Comparison of ENCODE assay signal across 8 cellular contexts in the genomic region with DNA sequence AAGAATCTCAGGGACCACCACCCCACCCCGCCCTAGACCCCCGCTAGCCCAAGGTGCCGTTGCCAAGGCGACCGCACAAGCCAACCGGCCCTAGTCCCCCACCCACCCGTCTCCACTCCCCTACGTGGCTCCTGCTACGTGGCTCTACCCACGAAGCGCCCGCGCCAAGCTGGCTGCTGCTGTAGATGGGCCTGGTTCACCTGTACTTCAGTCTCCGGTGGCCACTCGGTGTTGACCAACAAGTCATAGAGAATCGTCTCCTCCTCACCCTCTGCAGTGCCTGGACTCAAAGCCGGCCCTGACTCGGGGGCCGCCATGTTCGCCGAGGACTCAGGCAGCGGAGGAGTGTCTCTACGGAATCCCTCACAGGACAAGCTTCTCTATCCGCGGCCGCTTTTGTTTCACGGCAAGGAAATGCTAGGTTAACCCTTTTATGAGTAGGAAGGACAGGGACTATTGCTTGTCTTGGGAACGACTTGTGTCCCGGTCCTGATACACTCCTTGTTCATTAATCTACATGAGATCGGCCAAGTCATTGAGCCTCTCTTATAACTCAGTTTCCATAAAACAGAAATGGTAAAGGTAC. TPM values are rescaled to one million over a fixed set of nuclear protein-coding genes. Genes with fewer than 3 reads are reported as not detected.
DNase-seq lines count a peak whose midpoint lies in the region; ATAC-seq and TF ChIP-seq lines count a peak whose summit lies in the region.

Gene NBAS, minus strand, starts transcription at position 347 of the 586 bp plus-strand sequence. Its CDS starts 30 bp downstream, at position 317.

- peaks cover 5% of the 10 kb centered on the region for H3K36me3 Mint-ChIP-seq in IgD-negative memory B cell
- peaks cover 22% of the 10 kb centered on the region for H3K36me3 Mint-ChIP-seq in activated T-cell treated with anti-CD3 and anti-CD28 coated beads, Interleukin-2, amount 50 U/mL, for 24 hours (ENCODE audit: low read depth)

- peaks cover 24 to 29% (median 27%) of the 10 kb centered on the region in 3 donors for H3K4me1 Mint-ChIP-seq in IgD-negative memory B cell
- H3K4me1 Mint-ChIP-seq in activated T-cell treated with anti-CD3 and anti-CD28 coated beads, Interleukin-2, amount 50 U/mL, for 24 hours (ENCODE audit: low read depth): peaks cover 35% of the 10 kb centered on the region

- H3K9ac ChIP-seq in mucosa of rectum (ENCODE audit: low read depth in 1 of 2, low read length in 2 of 2): peak within 1 kb of the TSS; percentile 73 to 85

- 0 to 1% methylated on average over 25 to 30 of the region's 30 CpGs for WGBS in esophagus, 2 donors

- peak within 1 kb of the TSS; percentile 95 to 100 (median 100) for H3K4me3 Mint-ChIP-seq in IgD-negative memory B cell
- peak within 1 kb of the TSS; percentile 100 for H3K4me3 Mint-ChIP-seq in activated T-cell treated with anti-CD3 and anti-CD28 coated beads, Interleukin-2, amount 50 U/mL, for 24 hours

- H3K27ac Mint-ChIP-seq in IgD-negative memory B cell: peak within 1 kb of the TSS; percentile 77 to 97 (median 97)
- peak within 1 kb of the TSS; percentile 99 for H3K27ac Mint-ChIP-seq in activated T-cell treated with anti-CD3 and anti-CD28 coated beads, Interleukin-2, amount 50 U/mL, for 24 hours

- no peaks in the 10 kb centered on the region for H3K36me3 ChIP-seq in esophagus (ENCODE audit: control insufficient read depth in 2 of 2, insufficient read depth in 2 of 2, low read length in 1 of 2)
- H3K36me3 ChIP-seq in mucosa of rectum (ENCODE audit: control insufficient read depth in 2 of 2, insufficient read depth in 2 of 2, low read length in 2 of 2): no peaks in the 10 kb centered on the region

- no peaks in the 10 kb centered on the region for H3K4me1 ChIP-seq in esophagus (ENCODE audit: control insufficient read depth in 2 of 2, insufficient read depth in 2 of 2, low read length in 1 of 2)
- H3K4me1 ChIP-seq in mucosa of rectum (ENCODE audit: control insufficient read depth in 2 of 2, insufficient read depth in 2 of 2, low read length in 2 of 2): peaks cover 2 to 10% of the 10 kb centered on the region in 2 donors

- H3K9me3 Mint-ChIP-seq in IgD-negative memory B cell: peaks cover 0 to 2% (median 0%) of the 10 kb centered on the region in 3 donors
- H3K9me3 Mint-ChIP-seq in activated T-cell treated with anti-CD3 and anti-CD28 coated beads, Interleukin-2, amount 50 U/mL, for 24 hours: no peaks in the 10 kb centered on the region

- H3K27me3 ChIP-seq in esophagus (ENCODE audit: control insufficient read depth in 1 of 2, insufficient read depth in 2 of 2, low read length in 2 of 2) (no peaks in the 10 kb centered on the region), mucosa of rectum (ENCODE audit: control insufficient read depth in 2 of 2, insufficient read depth in 2 of 2, low read length in 2 of 2) (no peaks in the 10 kb centered on the region)

- H3K4me3 ChIP-seq in esophagus (ENCODE audit: low read depth in 1 of 2, low read length in 2 of 2) (peak within 1 kb of the TSS; percentile 88 to 95), mucosa of rectum (ENCODE audit: low read length in 2 of 2) (peak within 1 kb of the TSS; percentile 81 to 97)

- H3K9me3 ChIP-seq in esophagus (ENCODE audit: control insufficient read depth in 2 of 2, insufficient read depth in 1 of 2, low read depth in 1 of 2, low read length in 1 of 2) (no peaks in the 10 kb centered on the region), mucosa of rectum (ENCODE audit: control insufficient read depth in 2 of 2, low read length in 2 of 2) (no peaks in the 10 kb centered on the region)

- H3K27ac ChIP-seq in esophagus (ENCODE audit: low read depth in 2 of 2, low read length in 1 of 2) (peak within 1 kb of the TSS; percentile 66), mucosa of rectum (ENCODE audit: low read depth in 2 of 2, low read length in 2 of 2) (peak within 1 kb of the TSS; percentile 63 to 73)

- ATAC-seq in GM21529 (IDR thresholded peaks at IDR 0.05; ENCODE audit: unreplicated experiment): peak; percentile 89

- H3K27me3 Mint-ChIP-seq in IgD-negative memory B cell: no peaks in the 10 kb centered on the region
- peaks cover 4% of the 10 kb centered on the region for H3K27me3 Mint-ChIP-seq in activated T-cell treated with anti-CD3 and anti-CD28 coated beads, Interleukin-2, amount 50 U/mL, for 24 hours

- peak; percentile 62 for DNase-seq in DMS153 (lab: John Stamatoyannopoulos, UW)
- peak; percentile 83 for DNase-seq in activated T-cell treated with anti-CD3 and anti-CD28 coated beads, Interleukin-2, amount 50 U/mL, for 24 hours
- peak; percentile 83 for DNase-seq in stimulated activated CD8-positive, alpha-beta memory T cell treated with anti-CD3 and anti-CD28 coated beads, Interleukin-4, amount 100 ng/mL, for 48 hours

TF ChIP-seq in PFSK-1, 5 proteins besides CTCF, POLR2A, EP300 and RAD21:
- peak; percentile 81 for TF ChIP-seq POLR2AphosphoS5 (IDR thresholded peaks at IDR 0.05; ENCODE audit: low read depth, low read length)
- peak; percentile 47; the same call in 1 of the 2 replicates for TF ChIP-seq SIN3A (IDR thresholded peaks at IDR 0.05; ENCODE audit: borderline replicate concordance, insufficient read depth, low read length)
- TF ChIP-seq FOXP2 (optimal IDR thresholded peaks at IDR 0.05; ENCODE audit: borderline replicate concordance, extremely low read depth, extremely low read length, insufficient read depth): no peak
- TF ChIP-seq TAF1 (IDR thresholded peaks at IDR 0.05; ENCODE audit: borderline replicate concordance, insufficient read depth, low read length): peak; percentile 74; the same call in 1 of the 2 replicates
- peak in 1 of 2 experiments; percentile 55; a peak in 1 of 4 replicates for TF ChIP-seq REST (IDR thresholded peaks at IDR 0.05; ENCODE audit: insufficient read depth in 1 of 2, low read depth in 2 of 2, low read length in 2 of 2)

RNA-seq across cellular contexts. Expression of gene NBAS, which starts in this region (rescaled TPM):
- polyA plus RNA-seq in IgD-negative memory B cell (12.6 TPM), esophagus (10 to 100 TPM; 13.8 to 15.0 TPM)
- polyA plus RNA-seq in PFSK-1 (2012; ENCODE audit: insufficient read length, low read depth): 22.2 TPM

Comparison
In these comparisons a context has a peak if more than half of its experiments do, and no peak if none do; other contexts are left out.
1. Peak in every context shown above with its lines: DNase-seq, ATAC-seq, H3K4me3 ChIP-seq and H3K27ac ChIP-seq.